6 cellular contexts compared by ENCODE assay signal in the genomic region with DNA sequence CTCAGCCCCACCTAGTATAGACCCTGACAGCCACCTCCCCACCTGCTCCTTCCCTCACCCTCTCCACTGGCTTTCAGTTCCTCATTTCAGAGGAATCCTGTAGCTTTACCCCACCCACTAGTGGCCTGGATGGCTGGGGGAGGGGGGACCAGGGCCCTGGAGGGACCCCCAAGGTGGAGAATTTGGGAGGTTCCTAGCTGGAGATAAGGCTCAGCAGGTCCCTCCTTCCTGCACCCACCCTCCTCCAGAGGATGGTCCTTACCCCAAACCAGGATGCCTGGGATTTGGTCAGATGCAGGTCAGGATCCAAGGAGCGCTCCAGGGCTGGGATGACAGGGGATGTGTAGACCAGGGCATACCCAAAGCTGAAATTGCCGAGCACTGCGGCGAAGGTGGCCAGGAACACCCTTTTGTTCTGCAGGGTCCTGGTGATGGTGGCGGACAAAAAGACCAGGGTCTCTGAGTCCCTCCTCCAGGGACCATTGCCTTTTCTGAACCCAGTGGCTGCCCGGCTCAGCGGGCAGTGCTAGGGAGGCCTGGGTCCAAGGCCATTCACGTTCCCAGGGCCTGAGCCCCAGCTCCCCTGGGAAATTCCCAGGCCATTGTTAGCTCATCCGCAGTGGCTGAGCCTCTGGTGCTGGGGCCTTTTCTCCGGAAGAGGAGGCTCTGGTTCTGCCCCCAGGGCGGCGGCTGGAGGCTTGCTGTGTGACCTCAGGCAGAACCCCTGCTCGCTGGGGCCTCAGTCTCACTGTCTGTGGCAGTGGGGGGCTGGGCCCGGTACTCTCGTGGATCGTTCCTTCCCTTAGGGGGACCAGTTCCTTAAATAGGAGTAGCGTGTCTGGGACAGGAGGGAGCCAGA. TPM values are rescaled to one million over a fixed set of nuclear protein-coding genes. Genes with fewer than 3 reads are reported as not detected.
DNase-seq lines count a peak whose midpoint lies in the region; ATAC-seq and TF ChIP-seq lines count a peak whose summit lies in the region.

No MANE protein-coding gene starts in this region.

- H3K27me3 ChIP-seq in Panc1 (ENCODE audit: control insufficient read depth, insufficient read depth, low read length): no peaks in the 10 kb centered on the region

- in situ Hi-C loops in Panc1 (cut with HindIII; ENCODE audit: low pct_unique_long_range_greater_than_20kb, low sequenced_read_pairs): no loop called here

- H3K27ac ChIP-seq in Panc1 (ENCODE audit: low read length): peak overlapping the region; percentile 85

- H3K9me3 ChIP-seq in Panc1 (ENCODE audit: control insufficient read depth, insufficient read depth, low read depth, low read length): no peaks in the 10 kb centered on the region

- intact Hi-C loops in Panc1 (cut with micrococcal nuclease; ENCODE audit: unreplicated experiment): no loop called here

- peak; percentile 79 for DNase-seq in Daoy (ENCODE audit: low read depth)
- DNase-seq in Panc1 (ENCODE audit: low read depth, low spot score): no peak
- peak; percentile 79 for DNase-seq in glutamatergic neuron
- no peak for DNase-seq in cerebellar nuclear complex (lab: John Stamatoyannopoulos, UW)

- peaks cover 12% of the 10 kb centered on the region for H3K4me1 Mint-ChIP-seq in glutamatergic neuron (ENCODE audit: low read depth, unreplicated experiment)
- H3K4me1 Mint-ChIP-seq in stimulated activated naive CD8-positive, alpha-beta T cell treated with anti-CD3 and anti-CD28 coated beads, Interleukin-15, Interleukin-2, amounts not matched to agents 100 ng/mL and 50 ng/mL, for 24 hours (ENCODE audit: low read depth): peaks cover 9% of the 10 kb centered on the region

- H3K4me3 Mint-ChIP-seq in glutamatergic neuron (ENCODE audit: unreplicated experiment): peak overlapping the region; percentile 91
- H3K4me3 Mint-ChIP-seq in stimulated activated naive CD8-positive, alpha-beta T cell treated with anti-CD3 and anti-CD28 coated beads, Interleukin-15, Interleukin-2, amounts not matched to agents 100 ng/mL and 50 ng/mL, for 24 hours: peak overlapping the region; percentile 81

- peak; percentile 39 for ATAC-seq in GM21825 (IDR thresholded peaks at IDR 0.05; ENCODE audit: unreplicated experiment)
- ATAC-seq in Panc1: peak; percentile 29

- peaks cover 3% of the 10 kb centered on the region for H3K27me3 Mint-ChIP-seq in glutamatergic neuron (ENCODE audit: unreplicated experiment)
- no peaks in the 10 kb centered on the region for H3K27me3 Mint-ChIP-seq in stimulated activated naive CD8-positive, alpha-beta T cell treated with anti-CD3 and anti-CD28 coated beads, Interleukin-15, Interleukin-2, amounts not matched to agents 100 ng/mL and 50 ng/mL, for 24 hours

- H3K36me3 ChIP-seq in Panc1 (ENCODE audit: control insufficient read depth, insufficient read depth, low read length): no peaks in the 10 kb centered on the region; the same call in 1 of the 2 replicates

- peaks cover 7% of the 10 kb centered on the region for H3K9me3 Mint-ChIP-seq in glutamatergic neuron (ENCODE audit: unreplicated experiment)
- H3K9me3 Mint-ChIP-seq in stimulated activated naive CD8-positive, alpha-beta T cell treated with anti-CD3 and anti-CD28 coated beads, Interleukin-15, Interleukin-2, amounts not matched to agents 100 ng/mL and 50 ng/mL, for 24 hours: no peaks in the 10 kb centered on the region

- no TSS peak for BruUV-seq in Panc1 (replicated peaks; lab: Mats Ljungman, UMichigan)

- H3K36me3 Mint-ChIP-seq in glutamatergic neuron (ENCODE audit: unreplicated experiment): no peaks in the 10 kb centered on the region
- no peaks in the 10 kb centered on the region for H3K36me3 Mint-ChIP-seq in stimulated activated naive CD8-positive, alpha-beta T cell treated with anti-CD3 and anti-CD28 coated beads, Interleukin-15, Interleukin-2, amounts not matched to agents 100 ng/mL and 50 ng/mL, for 24 hours (ENCODE audit: low read depth)

- POLR2A ChIA-PET in Panc1 (lab: Charles Lee): no interaction called here

- TF ChIP-seq CTCF in Panc1 (IDR thresholded peaks at IDR 0.05): no peak
- no peak for TF ChIP-seq CTCF in glutamatergic neuron (IDR thresholded peaks at IDR 0.05; ENCODE audit: partially characterized antibody, unreplicated experiment)

- CTCF ChIA-PET in Panc1 (lab: Charles Lee): no interaction called here

- peak overlapping the region; percentile 82 for H3K27ac Mint-ChIP-seq in glutamatergic neuron (ENCODE audit: unreplicated experiment)
- no peak overlapping the region for H3K27ac Mint-ChIP-seq in stimulated activated naive CD8-positive, alpha-beta T cell treated with anti-CD3 and anti-CD28 coated beads, Interleukin-15, Interleukin-2, amounts not matched to agents 100 ng/mL and 50 ng/mL, for 24 hours

- H3K4me3 ChIP-seq in Panc1 (ENCODE audit: low read depth in 2 of 2, low read length in 2 of 2): peak overlapping the region; percentile 61 to 68

- H3K4me1 ChIP-seq in Panc1 (ENCODE audit: control insufficient read depth, insufficient read depth, low read length): peaks cover 5% of the 10 kb centered on the region

RNA-seq across cellular contexts. Expression of gene SLC2A6, which starts 0.7 kb away (rescaled TPM):
- total RNA-seq in Daoy (2014; rRNA removed; shearing (Covaris generic)): 29.2 and 30.9 TPM in 2 replicates
- 48.2 TPM for total RNA-seq in Panc1 (2021; ENCODE audit: unreplicated experiment)
- polyA plus RNA-seq in Panc1 (2012; ENCODE audit: insufficient read length): 71.4 TPM
- 104 TPM for total RNA-seq in glutamatergic neuron (ENCODE audit: unreplicated experiment)

RNA-seq across cellular contexts. Expression of gene CACFD1, which starts 18.4 kb away (rescaled TPM):
- total RNA-seq in Daoy (2014; rRNA removed; shearing (Covaris generic)): 2.6 and 3.8 TPM in 2 replicates
- total RNA-seq in Panc1 (2021; ENCODE audit: unreplicated experiment) (13.9 TPM), glutamatergic neuron (ENCODE audit: unreplicated experiment) (45.4 TPM)
- 22.2 TPM for polyA plus RNA-seq in Panc1 (2012; ENCODE audit: insufficient read length)

RNA-seq across cellular contexts. Expression of gene MYMK, which starts 46.5 kb away (rescaled TPM):
- not detected in 2 replicates for total RNA-seq in Daoy (2014; rRNA removed; shearing (Covaris generic))
- not detected for total RNA-seq in Panc1 (2021; ENCODE audit: unreplicated experiment)
- polyA plus RNA-seq in Panc1 (2012; ENCODE audit: insufficient read length): not detected
- total RNA-seq in glutamatergic neuron (ENCODE audit: unreplicated experiment): not detected

RNA-seq across cellular contexts. Expression of gene ADAMTS13, which starts 56.1 kb away (rescaled TPM):
- total RNA-seq in Daoy (2014; rRNA removed; shearing (Covaris generic)): 0.27 and 1.3 TPM in 2 replicates
- 3.4 TPM for total RNA-seq in Panc1 (2021; ENCODE audit: unreplicated experiment)
- 5.7 TPM for polyA plus RNA-seq in Panc1 (2012; ENCODE audit: insufficient read length)
- total RNA-seq in glutamatergic neuron (ENCODE audit: unreplicated experiment): 27.9 TPM

RNA-seq across cellular contexts. Expression of gene ADAMTSL2, which starts 56.3 kb away (rescaled TPM):
- 0.03 TPM in 1 of 2 replicates, not detected in the other for total RNA-seq in Daoy (2014; rRNA removed; shearing (Covaris generic))
- 0.10 TPM for total RNA-seq in Panc1 (2021; ENCODE audit: unreplicated experiment)
- polyA plus RNA-seq in Panc1 (2012; ENCODE audit: insufficient read length): 0.25 TPM
- total RNA-seq in glutamatergic neuron (ENCODE audit: unreplicated experiment): 1.3 TPM

Comparison
In these comparisons a context has a peak if more than half of its experiments do, and no peak if none do; other contexts are left out.
1. DNase-seq: peak in Daoy (single experiment) and glutamatergic neuron (single experiment); none in Panc1 (single experiment) and cerebellar nuclear complex (0 of 2).